In the genomic region with DNA sequence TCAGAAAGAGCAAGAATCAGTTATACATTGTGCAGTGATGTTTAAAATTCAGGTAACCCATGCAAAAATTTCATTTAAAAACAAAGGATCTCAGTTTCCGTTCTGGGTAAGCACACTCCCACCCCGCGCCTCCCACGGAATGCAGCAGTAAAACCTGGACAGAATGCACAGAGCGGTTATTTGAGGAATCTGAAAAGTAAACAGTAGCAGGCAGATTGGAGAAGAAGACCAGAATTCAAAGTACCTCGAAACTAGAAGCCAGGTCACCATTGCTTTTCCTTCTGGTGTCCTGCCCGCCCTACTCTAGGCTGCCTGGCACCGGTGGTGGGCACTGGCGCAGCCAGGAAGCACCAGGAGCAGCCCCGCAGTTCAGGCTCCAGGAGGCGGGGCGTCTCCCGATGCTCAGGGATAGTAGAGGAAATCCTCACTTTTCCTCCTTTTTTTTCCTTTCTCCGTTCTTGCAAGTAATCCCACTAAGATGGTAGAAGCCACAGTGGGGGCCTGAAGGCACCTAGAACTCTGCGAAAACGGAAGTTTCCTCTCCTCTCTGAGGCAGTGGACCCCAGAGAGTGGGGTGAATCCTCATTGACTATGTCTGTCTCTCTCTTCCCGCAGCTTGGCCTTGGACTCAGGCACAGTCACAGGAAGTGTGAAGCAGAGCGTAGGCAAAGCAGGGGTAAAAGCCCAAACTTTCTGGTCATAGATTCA, we compare ENCODE assay signal across 13 cellular contexts. TPM values are rescaled to one million over a fixed set of nuclear protein-coding genes. Genes with fewer than 3 reads are reported as not detected.
DNase-seq lines count a peak whose midpoint lies in the region; ATAC-seq and TF ChIP-seq lines count a peak whose summit lies in the region.
"Had no signal": no experiment of that assay in that cellular context is flagged by ENCODE, and none has a peak within 500 bp of the region (broad histone marks: within the 10 kb centered on the region; RNA-seq: fewer than 3 reads in every experiment).

No MANE protein-coding gene starts in this region.

- BruUV-seq in IMR-90 (replicated peaks; lab: Mats Ljungman, UMichigan) = no TSS peak

- POLR2A ChIA-PET in IMR-90 (lab: Charles Lee; ENCODE audit: unreplicated experiment) = no interaction called here

- peak overlapping the region; percentile 81 for H3K4me2 ChIP-seq in IMR-90 (ENCODE audit: low read depth, low read length)

- H3K27ac ChIP-seq in IMR-90 (ENCODE audit: insufficient read depth, low read length) = peak overlapping the region; percentile 81
- H3K27ac ChIP-seq in lower lobe of right lung = peak overlapping the region; percentile 37
- H3K27ac ChIP-seq in temporal lobe (ENCODE audit: low read depth, low read length) = peak overlapping the region; percentile 64
- H3K27ac ChIP-seq: HL-60, WERI-Rb-1 had no signal

- no peak overlapping the region for H3K56ac ChIP-seq in IMR-90 (ENCODE audit: extremely low read depth, insufficient read depth, low read length)

- H3K36me3 ChIP-seq in IMR-90 (ENCODE audit: control insufficient read depth, insufficient read depth, low read length) (no peaks in the 10 kb centered on the region), lower lobe of right lung (no peaks in the 10 kb centered on the region)
- H3K36me3 ChIP-seq: adrenal gland, WERI-Rb-1 had no signal

- peak overlapping the region; percentile 17 for H2BK5ac ChIP-seq in IMR-90 (ENCODE audit: low read depth, low read length, poor library complexity, severe bottlenecking)

- no peak for TF ChIP-seq RAD21 in IMR-90 (IDR thresholded peaks at IDR 0.05; ENCODE audit: low read length)

- peak overlapping the region; percentile 85; the same call in 1 of the 2 replicates for H4K5ac ChIP-seq in IMR-90 (ENCODE audit: low read depth, low read length)

- peak overlapping the region; percentile 26 for H3K23ac ChIP-seq in IMR-90 (ENCODE audit: low read depth, low read length)

- ATAC-seq in IMR-90 (ENCODE audit: low read depth) = peak; percentile 60
- ATAC-seq in lower lobe of right lung = peak; percentile 34 to 64
- ATAC-seq in HG03108 (IDR thresholded peaks at IDR 0.05; ENCODE audit: unreplicated experiment) = no peak
- ATAC-seq in HG03442 (IDR thresholded peaks at IDR 0.05; ENCODE audit: unreplicated experiment) = no peak
- no peak for ATAC-seq in HG02678 (IDR thresholded peaks at IDR 0.05; ENCODE audit: unreplicated experiment)
- ATAC-seq: left ventricle myocardium superior had no signal

- peak overlapping the region; percentile 19; the same call in 1 of the 3 replicates for H2BK15ac ChIP-seq in IMR-90 (ENCODE audit: low read depth, low read length)

- peak overlapping the region; percentile 29; the same call in 1 of the 2 replicates for H2AK5ac ChIP-seq in IMR-90 (ENCODE audit: low read depth, low read length)

- no peaks in the 10 kb centered on the region for H3K79me1 ChIP-seq in IMR-90 (ENCODE audit: low read depth in 1 of 2, low read length in 2 of 2)

- H3K4ac ChIP-seq in IMR-90 (ENCODE audit: low read depth, low read length) = peak overlapping the region; percentile 68

- peaks cover 26% of the 10 kb centered on the region for H3K4me1 ChIP-seq in IMR-90 (ENCODE audit: control insufficient read depth, insufficient read depth, low read length)
- peaks cover 19% of the 10 kb centered on the region for H3K4me1 ChIP-seq in lower lobe of right lung

- peak overlapping the region; percentile 31 for H3K14ac ChIP-seq in IMR-90 (replicated peaks; ENCODE audit: low read depth, low read length)

- CTCF ChIA-PET in IMR-90 (lab: Yijun Ruan, JAX) = no interaction called here

- peak overlapping the region; percentile 83 for H2BK120ac ChIP-seq in IMR-90 (ENCODE audit: low read depth, low read length)

- in situ Hi-C loops in IMR-90 (cut with MboI; ENCODE audit: low sequenced_read_pairs) = no loop called here

- H3K4me3 ChIP-seq in IMR-90 (ENCODE audit: insufficient read depth, low read depth, low read length) = no peak overlapping the region
- H3K4me3 ChIP-seq in choroid plexus epithelial cell (ENCODE audit: low read depth, low read length) = peak overlapping the region; percentile 44
- H3K4me3 ChIP-seq in lower lobe of right lung = peak overlapping the region; percentile 32
- H3K4me3 ChIP-seq: adrenal gland had no signal

- WGBS in IMR-90 (ENCODE audit: extremely low coverage in 2 of 2, insufficient read length in 1 of 2), 2 experiments = no CpG with 5 or more reads among the region's 18 CpGs

- TF ChIP-seq CTCF in IMR-90 (conservative IDR thresholded peaks at IDR 0.05; ENCODE audit: low read depth, low read length) = no peak
- no peak for TF ChIP-seq CTCF in choroid plexus epithelial cell (conservative IDR thresholded peaks at IDR 0.05; ENCODE audit: low read depth, low read length)
- TF ChIP-seq CTCF in lower lobe of right lung (IDR thresholded peaks at IDR 0.05) = no peak

- peak overlapping the region; percentile 86 for H2AFZ ChIP-seq in IMR-90 (replicated peaks; ENCODE audit: low read length, poor library complexity)

- peak overlapping the region; percentile 64 to 69 for H4K8ac ChIP-seq in IMR-90 (ENCODE audit: low read depth in 2 of 2, low read length in 2 of 2)

- H3K9me1 ChIP-seq in IMR-90 (ENCODE audit: insufficient read depth, low read length) = peaks cover 16% of the 10 kb centered on the region

- dilution Hi-C loops in IMR-90 (cut with HindIII; ENCODE audit: low sequenced_read_pairs, unreplicated experiment) = no loop called here

- peak; percentile 31 for DNase-seq in IMR-90
- peak; percentile 67 for DNase-seq in choroid plexus epithelial cell (ENCODE audit: low read depth)
- DNase-seq in lower lobe of right lung = no peak
- DNase-seq in stimulated activated CD4-positive, alpha-beta T cell treated with anti-CD3 and anti-CD28 coated beads, Interleukin-4, amount 100 ng/mL, for 4 hours = no peak
- DNase-seq: adrenal gland, left ventricle myocardium superior, NCI-H446 treated with DMSO at 0.1 percent for 48 hours, WERI-Rb-1 had no signal

- H3K9me3 ChIP-seq in IMR-90 (ENCODE audit: control insufficient read depth, insufficient read depth, low read length) (no peaks in the 10 kb centered on the region), lower lobe of right lung (no peaks in the 10 kb centered on the region)
- H3K9me3 ChIP-seq: adrenal gland had no signal

- H3K9ac ChIP-seq in IMR-90 (ENCODE audit: low read depth, low read length) = peak overlapping the region; percentile 24; the same call in 1 of the 2 replicates

- H2BK20ac ChIP-seq in IMR-90 (ENCODE audit: low read depth, low read length) = peak overlapping the region; percentile 69

- H2AK9ac ChIP-seq in IMR-90 (replicated peaks; ENCODE audit: low read depth, low read length, poor library complexity) = peak overlapping the region; percentile 25

- intact Hi-C loops in IMR-90 (cut with micrococcal nuclease) = loop anchor here (2.0 to 5.0 kb wide), 2 partner anchors 108 to 151 kb away; a partner anchor contains a TSS
- intact Hi-C loops in lower lobe of right lung (cut with DNase I) = no loop called here

- H4K91ac ChIP-seq in IMR-90 (ENCODE audit: insufficient read depth, low read depth, low read length) = peak overlapping the region; percentile 80

- H4K20me1 ChIP-seq in IMR-90 (ENCODE audit: insufficient read depth, low read length) = no peaks in the 10 kb centered on the region

- no peaks in the 10 kb centered on the region for H3K27me3 ChIP-seq in IMR-90 (ENCODE audit: control insufficient read depth, insufficient read depth, low read length)
- no peaks in the 10 kb centered on the region for H3K27me3 ChIP-seq in lower lobe of right lung (ENCODE audit: low read depth)
- H3K27me3 ChIP-seq: adrenal gland had no signal

- H3K18ac ChIP-seq in IMR-90 (ENCODE audit: low read depth, low read length) = peak overlapping the region; percentile 89

- TF ChIP-seq POLR2A in IMR-90 (IDR thresholded peaks at IDR 0.05; ENCODE audit: low read depth, low read length) = no peak

TF ChIP-seq in IMR-90, 13 proteins besides CTCF, POLR2A, EP300 and RAD21:
- TF ChIP-seq MXI1 (IDR thresholded peaks at IDR 0.05; ENCODE audit: borderline replicate concordance, low read depth, low read length) = no peak
- TF ChIP-seq, protein P1, sequence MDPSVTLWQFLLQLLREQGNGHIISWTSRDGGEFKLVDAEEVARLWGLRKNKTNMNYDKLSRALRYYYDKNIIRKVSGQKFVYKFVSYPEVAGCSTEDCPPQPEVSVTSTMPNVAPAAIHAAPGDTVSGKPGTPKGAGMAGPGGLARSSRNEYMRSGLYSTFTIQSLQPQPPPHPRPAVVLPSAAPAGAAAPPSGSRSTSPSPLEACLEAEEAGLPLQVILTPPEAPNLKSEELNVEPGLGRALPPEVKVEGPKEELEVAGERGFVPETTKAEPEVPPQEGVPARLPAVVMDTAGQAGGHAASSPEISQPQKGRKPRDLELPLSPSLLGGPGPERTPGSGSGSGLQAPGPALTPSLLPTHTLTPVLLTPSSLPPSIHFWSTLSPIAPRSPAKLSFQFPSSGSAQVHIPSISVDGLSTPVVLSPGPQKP (IDR thresholded peaks at IDR 0.05; ENCODE audit: borderline replicate concordance, low read depth, low read length) = no peak
- no peak for TF ChIP-seq CHD1 (IDR thresholded peaks at IDR 0.05; ENCODE audit: low read depth, low read length)
- TF ChIP-seq FOS (IDR thresholded peaks at IDR 0.05; ENCODE audit: low read depth, low read length) = no peak
- no peak for TF ChIP-seq RCOR1 (IDR thresholded peaks at IDR 0.05; ENCODE audit: insufficient replicate concordance, low read length)
- no peak for TF ChIP-seq NFE2L2 (IDR thresholded peaks at IDR 0.05; ENCODE audit: low read depth, low read length)
- no peak for TF ChIP-seq MAZ (IDR thresholded peaks at IDR 0.05; ENCODE audit: borderline replicate concordance, low read depth, low read length)
- TF ChIP-seq SMC3 (IDR thresholded peaks at IDR 0.05; ENCODE audit: low read depth, low read length) = no peak
- TF ChIP-seq RFX5 (IDR thresholded peaks at IDR 0.05; ENCODE audit: low read depth, low read length) = no peak
- TF ChIP-seq BHLHE40 (IDR thresholded peaks at IDR 0.05; ENCODE audit: low read depth, low read length) = no peak

RNA-seq across cellular contexts. Expression of a gene that starts 28.3 kb away (rescaled TPM):
- total RNA-seq in IMR-90 (2012; rRNA removed) (not detected in 2 replicates), lower lobe of right lung (2.8 TPM), temporal lobe (0.98 TPM)
- not detected in 2 replicates for polyA plus RNA-seq in IMR-90 (2012; rRNA removed)
- polyA plus RNA-seq in IMR-90 (2012; cell fraction: cytosol; rRNA removed) = not detected in 2 replicates
- polyA plus RNA-seq in IMR-90 (2012; cell fraction: nucleus; rRNA removed; ENCODE audit: low replicate concordance) = not detected in 2 replicates

Comparison
In these comparisons a context has a peak if more than half of its experiments do, and no peak if none do; other contexts are left out.
1. ATAC-seq: peak in IMR-90 (single experiment) and lower lobe of right lung (2 of 2); none in HG03108 (single experiment), HG03442 (single experiment) and HG02678 (single experiment).
2. DNase-seq: peak in IMR-90 (single experiment) and choroid plexus epithelial cell (single experiment); none in lower lobe of right lung (single experiment) and stimulated activated CD4-positive, alpha-beta T cell treated with anti-CD3 and anti-CD28 coated beads, Interleukin-4, amount 100 ng/mL, for 4 hours (0 of 2).
3. Peak in every context shown above with its lines, with median percentiles within 50 percentile points of each other: H3K27ac ChIP-seq.